In genomic region chr16:66914541-66914940, GRCh38 we compare ENCODE assay signal across 39 cellular contexts. TPM values are rescaled to one million over a fixed set of nuclear protein-coding genes. Genes with fewer than 3 reads are reported as not detected.
"Had no signal": no experiment of that assay in that cellular context is flagged by ENCODE, and none has a peak within 500 bp of the region (broad histone marks: within the 10 kb centered on the region; RNA-seq: fewer than 3 reads in every experiment).

No MANE protein-coding gene starts in this region.

- ATAC-seq: activated CD4-positive, CD25-positive, alpha-beta regulatory T cell treated with anti-CD3 and anti-CD28 coated beads, Interleukin-2, amount 50 U/mL, for 24 hours; activated CD8-positive, alpha-beta memory T cell treated with anti-CD3 and anti-CD28 coated beads, Interleukin-2, amount 10 ng/mL, durations not matched to agents 7 days and 5 days; activated CD8-positive, alpha-beta T cell treated with anti-CD3 and anti-CD28 coated beads, Interleukin-2, amount 10 ng/mL, durations not matched to agents 7 days and 5 days; activated naive CD8-positive, alpha-beta T cell treated with anti-CD3 and anti-CD28 coated beads, Interleukin-2, amount 50 U/mL, for 24 hours; body of pancreas; effector memory CD8-positive, alpha-beta T cell; foreskin keratinocyte; heart left ventricle; T-helper 17 cell had no signal

- DNase-seq: activated B cell treated with CpG ODN at 0.5 μM for 24 hours; activated CD4-positive, alpha-beta memory T cell treated with anti-CD3 and anti-CD28 coated beads for 36 hours; activated CD4-positive, alpha-beta T cell treated with anti-CD3 and anti-CD28 coated beads, Interleukin-2, amount 50 U/mL, for 1 hour; activated CD8-positive, alpha-beta memory T cell treated with anti-CD3 and anti-CD28 coated beads, Interleukin-2, amount 10 ng/mL, durations not matched to agents 7 days and 5 days; activated CD8-positive, alpha-beta memory T cell treated with anti-CD3 and anti-CD28 coated beads, Interleukin-2, amount 50 U/mL, for 4 hours; activated CD8-positive, alpha-beta T cell treated with anti-CD3 and anti-CD28 coated beads, Interleukin-2, amount 10 ng/mL, durations not matched to agents 7 days and 5 days; activated effector memory CD4-positive, alpha-beta T cell treated with anti-CD3 and anti-CD28 coated beads, Interleukin-2, amount 50 U/mL, for 16 hours; activated naive CD4-positive, alpha-beta T cell treated with anti-CD3 and anti-CD28 coated beads for 36 hours; activated naive CD8-positive, alpha-beta T cell treated with anti-CD3 and anti-CD28 coated beads for 36 hours; activated naive CD8-positive, alpha-beta T cell treated with anti-CD3 and anti-CD28 coated beads, Interleukin-2, amount 50 U/mL, for 24 hours; activated T-cell treated with anti-CD3 and anti-CD28 coated beads, Interleukin-2, amount 50 U/mL, for 1 hour; activated T-cell treated with anti-CD3 and anti-CD28 coated beads, Interleukin-2, amount 50 U/mL, for 48 hours; adrenal gland; amygdala; aorta; body of pancreas; central memory CD4-positive, alpha-beta T cell; cerebellar nuclear complex; colonic mucosa; dorsolateral prefrontal cortex; effector memory CD8-positive, alpha-beta T cell; erythroblast; foreskin keratinocyte; gastrocnemius medialis; glutamatergic neuron; heart left ventricle; T-helper 1 cell; T-helper 17 cell; T1000; WERI-Rb-1 had no signal

- H3K27ac Mint-ChIP-seq: activated B cell treated with CpG ODN at 0.5 μM for 24 hours; activated CD4-positive, alpha-beta memory T cell treated with anti-CD3 and anti-CD28 coated beads for 36 hours; activated CD8-positive, alpha-beta memory T cell treated with anti-CD3 and anti-CD28 coated beads, Interleukin-2, amount 10 ng/mL, durations not matched to agents 7 days and 5 days; activated CD8-positive, alpha-beta T cell treated with anti-CD3 and anti-CD28 coated beads, Interleukin-2, amount 10 ng/mL, durations not matched to agents 7 days and 5 days; activated naive CD4-positive, alpha-beta T cell treated with anti-CD3 and anti-CD28 coated beads for 36 hours; activated naive CD4-positive, alpha-beta T cell treated with anti-CD3 and anti-CD28 coated beads, Interleukin-2, amount 50 U/mL, for 24 hours; activated naive CD8-positive, alpha-beta T cell treated with anti-CD3 and anti-CD28 coated beads for 36 hours; activated naive CD8-positive, alpha-beta T cell treated with anti-CD3 and anti-CD28 coated beads, Interleukin-2, amount 50 U/mL, for 24 hours; activated T-helper 1 cell treated with anti-CD3 and anti-CD28 coated beads, Interleukin-12 subunit alpha, Interleukin-12 subunit beta, Interleukin-2, Interleukin-4 antibody, amounts not matched to agents 30 ng/mL and 10 ng/mL and 1 ng/mL, durations not matched to agents 14 hours and 24 hours and 36 hours; activated T-helper 2 cell treated with anti-CD3 and anti-CD28 coated beads, Interferon-gamma antibody, Interleukin-2, Interleukin-4, amounts not matched to agents 10 μg/mL and 5 μg/mL and 100 μg/mL, durations not matched to agents 14 hours and 24 hours and 36 hours; dendritic cell treated with granulocyte-macrophage colony-stimulating factor and Interleukin-4, amounts not matched to agents 40 ng/mL and 50 ng/mL, for 4 days; effector memory CD8-positive, alpha-beta T cell; T-helper 17 cell; T-helper 2 cell treated with Interferon-gamma antibody and Interleukin-4, amounts not matched to agents 5 μg/mL and 100 μg/mL, for 36 hours had no signal

- H3K4me3 ChIP-seq: adrenal gland, body of pancreas, cardiac muscle cell, colonic mucosa, dorsolateral prefrontal cortex, esophagus muscularis mucosa, gastrocnemius medialis, heart left ventricle had no signal

- H3K9me3 ChIP-seq: adrenal gland, body of pancreas, colonic mucosa, esophagus muscularis mucosa, gastrocnemius medialis, heart left ventricle had no signal

- H3K9me3 Mint-ChIP-seq: activated B cell treated with CpG ODN at 0.5 μM for 24 hours; activated CD4-positive, alpha-beta memory T cell treated with anti-CD3 and anti-CD28 coated beads for 36 hours; activated naive CD4-positive, alpha-beta T cell treated with anti-CD3 and anti-CD28 coated beads for 36 hours; activated naive CD4-positive, alpha-beta T cell treated with anti-CD3 and anti-CD28 coated beads, Interleukin-2, amount 50 U/mL, for 24 hours; activated naive CD8-positive, alpha-beta T cell treated with anti-CD3 and anti-CD28 coated beads for 36 hours; activated naive CD8-positive, alpha-beta T cell treated with anti-CD3 and anti-CD28 coated beads, Interleukin-2, amount 50 U/mL, for 24 hours; activated T-helper 1 cell treated with anti-CD3 and anti-CD28 coated beads, Interleukin-12 subunit alpha, Interleukin-12 subunit beta, Interleukin-2, Interleukin-4 antibody, amounts not matched to agents 30 ng/mL and 10 ng/mL and 1 ng/mL, durations not matched to agents 14 hours and 24 hours and 36 hours; activated T-helper 2 cell treated with anti-CD3 and anti-CD28 coated beads, Interferon-gamma antibody, Interleukin-2, Interleukin-4, amounts not matched to agents 10 μg/mL and 5 μg/mL and 100 μg/mL, durations not matched to agents 14 hours and 24 hours and 36 hours; dendritic cell treated with granulocyte-macrophage colony-stimulating factor and Interleukin-4, amounts not matched to agents 40 ng/mL and 50 ng/mL, for 4 days; effector memory CD8-positive, alpha-beta T cell; T-helper 2 cell treated with Interferon-gamma antibody and Interleukin-4, amounts not matched to agents 5 μg/mL and 100 μg/mL, for 36 hours had no signal

- H3K27me3 Mint-ChIP-seq: activated naive CD4-positive, alpha-beta T cell treated with anti-CD3 and anti-CD28 coated beads, Interleukin-2, amount 50 U/mL, for 24 hours; activated naive CD8-positive, alpha-beta T cell treated with anti-CD3 and anti-CD28 coated beads for 36 hours; activated naive CD8-positive, alpha-beta T cell treated with anti-CD3 and anti-CD28 coated beads, Interleukin-2, amount 50 U/mL, for 24 hours had no signal

- H3K4me3 Mint-ChIP-seq: activated B cell treated with CpG ODN at 0.5 μM for 24 hours; activated CD4-positive, alpha-beta memory T cell treated with anti-CD3 and anti-CD28 coated beads for 36 hours; activated CD8-positive, alpha-beta memory T cell treated with anti-CD3 and anti-CD28 coated beads, Interleukin-2, amount 10 ng/mL, durations not matched to agents 7 days and 5 days; activated CD8-positive, alpha-beta T cell treated with anti-CD3 and anti-CD28 coated beads, Interleukin-2, amount 10 ng/mL, durations not matched to agents 7 days and 5 days; activated naive CD4-positive, alpha-beta T cell treated with anti-CD3 and anti-CD28 coated beads for 36 hours; activated naive CD4-positive, alpha-beta T cell treated with anti-CD3 and anti-CD28 coated beads, Interleukin-2, amount 50 U/mL, for 24 hours; activated naive CD8-positive, alpha-beta T cell treated with anti-CD3 and anti-CD28 coated beads for 36 hours; activated naive CD8-positive, alpha-beta T cell treated with anti-CD3 and anti-CD28 coated beads, Interleukin-2, amount 50 U/mL, for 24 hours; activated T-helper 1 cell treated with anti-CD3 and anti-CD28 coated beads, Interleukin-12 subunit alpha, Interleukin-12 subunit beta, Interleukin-2, Interleukin-4 antibody, amounts not matched to agents 30 ng/mL and 10 ng/mL and 1 ng/mL, durations not matched to agents 14 hours and 24 hours and 36 hours; dendritic cell treated with granulocyte-macrophage colony-stimulating factor and Interleukin-4, amounts not matched to agents 40 ng/mL and 50 ng/mL, for 4 days; effector memory CD8-positive, alpha-beta T cell; T-helper 17 cell; T-helper 2 cell treated with Interferon-gamma antibody and Interleukin-4, amounts not matched to agents 5 μg/mL and 100 μg/mL, for 36 hours had no signal

- H3K36me3 Mint-ChIP-seq: activated CD4-positive, alpha-beta memory T cell treated with anti-CD3 and anti-CD28 coated beads for 36 hours; activated CD8-positive, alpha-beta memory T cell treated with anti-CD3 and anti-CD28 coated beads, Interleukin-2, amount 10 ng/mL, durations not matched to agents 7 days and 5 days; activated naive CD4-positive, alpha-beta T cell treated with anti-CD3 and anti-CD28 coated beads, Interleukin-2, amount 50 U/mL, for 24 hours; activated naive CD8-positive, alpha-beta T cell treated with anti-CD3 and anti-CD28 coated beads for 36 hours had no signal

- H3K4me1 Mint-ChIP-seq: activated B cell treated with CpG ODN at 0.5 μM for 24 hours; activated CD8-positive, alpha-beta memory T cell treated with anti-CD3 and anti-CD28 coated beads, Interleukin-2, amount 10 ng/mL, durations not matched to agents 7 days and 5 days; activated naive CD4-positive, alpha-beta T cell treated with anti-CD3 and anti-CD28 coated beads, Interleukin-2, amount 50 U/mL, for 24 hours; activated naive CD8-positive, alpha-beta T cell treated with anti-CD3 and anti-CD28 coated beads for 36 hours; T-helper 17 cell had no signal

- H3K36me3 ChIP-seq: adrenal gland, cardiac muscle cell, colonic mucosa, esophagus muscularis mucosa, gastrocnemius medialis, heart left ventricle, WERI-Rb-1 had no signal

- H3K27ac ChIP-seq: adrenal gland, body of pancreas, cardiac muscle cell, colonic mucosa, dorsolateral prefrontal cortex, esophagus muscularis mucosa, foreskin keratinocyte, gastrocnemius medialis, heart left ventricle, WERI-Rb-1 had no signal

- H3K4me1 ChIP-seq: adrenal gland, body of pancreas, colonic mucosa, foreskin keratinocyte had no signal

- H3K27me3 ChIP-seq: adrenal gland, body of pancreas, cardiac muscle cell, colonic mucosa, esophagus muscularis mucosa, gastrocnemius medialis, heart left ventricle had no signal

RNA-seq across cellular contexts. Expression of gene CDH16, which starts 4.1 kb away (rescaled TPM):
- total RNA-seq: activated B cell treated with CpG ODN at 0.5 μM for 24 hours; activated CD4-positive, alpha-beta memory T cell treated with anti-CD3 and anti-CD28 coated beads for 36 hours; activated CD8-positive, alpha-beta memory T cell treated with anti-CD3 and anti-CD28 coated beads for 36 hours; activated CD8-positive, alpha-beta memory T cell treated with anti-CD3 and anti-CD28 coated beads, Interleukin-2, amount 10 ng/mL, durations not matched to agents 7 days and 5 days; activated CD8-positive, alpha-beta T cell treated with anti-CD3 and anti-CD28 coated beads, Interleukin-2, amount 10 ng/mL, durations not matched to agents 7 days and 5 days; activated naive CD4-positive, alpha-beta T cell treated with anti-CD3 and anti-CD28 coated beads for 36 hours; activated naive CD8-positive, alpha-beta T cell treated with anti-CD3 and anti-CD28 coated beads for 36 hours; activated T-helper 1 cell treated with anti-CD3 and anti-CD28 coated beads, Interleukin-12 subunit alpha, Interleukin-12 subunit beta, Interleukin-2, Interleukin-4 antibody, amounts not matched to agents 30 ng/mL and 10 ng/mL and 1 ng/mL, durations not matched to agents 14 hours and 24 hours and 36 hours; activated T-helper 2 cell treated with anti-CD3 and anti-CD28 coated beads, Interferon-gamma antibody, Interleukin-2, Interleukin-4, amounts not matched to agents 10 μg/mL and 5 μg/mL and 100 μg/mL, durations not matched to agents 14 hours and 24 hours and 36 hours; aorta; body of pancreas; foreskin keratinocyte; T-helper 17 cell had no signal

RNA-seq across cellular contexts. Expression of gene RRAD, which starts 10.8 kb away (rescaled TPM):
- total RNA-seq: activated B cell treated with CpG ODN at 0.5 μM for 24 hours had no signal
